Comparison of ENCODE assay signal across 19 cellular contexts in genomic region chr17:27355419-27355818, GRCh38.
"Had no signal": no experiment of that assay in that cellular context is flagged by ENCODE, and none has a peak within 500 bp of the region (broad histone marks: within the 10 kb centered on the region; RNA-seq: fewer than 3 reads in every experiment).

No MANE protein-coding gene starts in this region.

- H3K4me3 ChIP-seq: colonic mucosa, heart left ventricle, ovary, right atrium auricular region, sigmoid colon, skin epidermis, stomach, thoracic aorta, transverse colon, uterus had no signal

- H3K9me3 ChIP-seq: colonic mucosa, ovary, right atrium auricular region, sigmoid colon, stomach, thoracic aorta, transverse colon, uterus had no signal

- H3K36me3 Mint-ChIP-seq: natural killer cell had no signal

- H3K4me3 Mint-ChIP-seq: stimulated activated naive B cell treated with anti-CD40 and anti-IgM and Interleukin-4, amounts not matched to agents 10 μg/mL and 1 μg/mL and 100 μg/mL, for 72 hours had no signal

- DNase-seq: colonic mucosa; dermis blood vessel endothelial cell; heart left ventricle; hippocampal formation; kidney glomerular epithelial cell; natural killer cell; nucleus accumbens; sigmoid colon; stimulated activated CD4-positive, alpha-beta T cell treated with anti-CD3 and anti-CD28 coated beads, Interleukin-2, amount 100 ng/mL, for 24 hours; stimulated activated CD4-positive, alpha-beta T cell treated with anti-CD3 and anti-CD28 coated beads, Interleukin-4, amount 100 ng/mL, for 4 hours; stimulated activated naive B cell treated with anti-CD40 and anti-IgM and Interleukin-4, amounts not matched to agents 10 μg/mL and 1 μg/mL and 100 μg/mL, for 72 hours; stomach; transverse colon; uterus had no signal

- H3K9me3 Mint-ChIP-seq: natural killer cell; neural crest cell; stimulated activated naive B cell treated with anti-CD40 and anti-IgM and Interleukin-4, amounts not matched to agents 10 μg/mL and 1 μg/mL and 100 μg/mL, for 72 hours had no signal

- H3K27ac ChIP-seq: colonic mucosa, heart left ventricle, ovary, right atrium auricular region, sigmoid colon, stomach, thoracic aorta, transverse colon had no signal

- H3K4me1 ChIP-seq: uterus had no signal

- H3K36me3 ChIP-seq: colonic mucosa, heart left ventricle, ovary, right atrium auricular region, sigmoid colon, stomach, thoracic aorta, transverse colon, uterus had no signal

- H3K27me3 ChIP-seq: colonic mucosa, heart left ventricle, ovary, right atrium auricular region, sigmoid colon, stomach, transverse colon, uterus had no signal

- H3K27ac Mint-ChIP-seq: stimulated activated naive B cell treated with anti-CD40 and anti-IgM and Interleukin-4, amounts not matched to agents 10 μg/mL and 1 μg/mL and 100 μg/mL, for 72 hours had no signal
